Comparison of ENCODE assay signal across 20 cellular contexts in the genomic region with DNA sequence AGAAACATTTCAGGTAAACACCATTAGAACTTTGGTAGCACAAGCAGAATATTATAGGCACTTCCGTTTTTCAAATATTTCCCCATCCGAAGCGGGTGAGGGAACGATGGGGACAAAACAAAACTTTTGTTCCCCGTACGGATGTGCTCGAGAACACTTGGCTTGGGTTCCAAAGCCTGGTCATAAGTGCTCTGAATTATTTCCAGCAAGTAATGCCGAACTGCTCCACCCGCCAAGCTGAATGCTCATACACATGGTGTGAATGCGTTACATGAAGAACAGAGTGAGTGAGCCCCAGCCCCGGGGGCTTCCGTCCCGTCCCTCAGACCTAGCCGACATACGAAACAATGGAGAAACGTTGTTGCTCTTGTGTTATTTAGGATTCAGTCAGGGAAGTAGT.
DNase-seq lines count a peak whose midpoint lies in the region; ATAC-seq, FAIRE-seq and TF ChIP-seq lines count a peak whose summit lies in the region.
"Had no signal": no experiment of that assay in that cellular context is flagged by ENCODE, and none has a peak within 500 bp of the region (broad histone marks: within the 10 kb centered on the region; RNA-seq: fewer than 3 reads in every experiment).

No MANE protein-coding gene starts in this region.

- H3K4me3 ChIP-seq in MG63 = peak overlapping the region; percentile 31
- H3K4me3 ChIP-seq in astrocyte (ENCODE audit: insufficient read depth, low read depth, low read length) = peak overlapping the region; percentile 60
- H3K4me3 ChIP-seq in left ventricle myocardium inferior = peak overlapping the region; percentile 56
- H3K4me3 ChIP-seq in smooth muscle cell = no peak overlapping the region
- no peak overlapping the region for H3K4me3 ChIP-seq in naive thymus-derived CD4-positive, alpha-beta T cell (ENCODE audit: low read length)
- H3K4me3 ChIP-seq: GM12878, SJSA1, testis had no signal

- no peaks in the 10 kb centered on the region for H3K36me3 Mint-ChIP-seq in astrocyte (ENCODE audit: low read depth, unreplicated experiment)
- H3K36me3 Mint-ChIP-seq in effector memory CD8-positive, alpha-beta T cell (ENCODE audit: insufficient read depth) = no peaks in the 10 kb centered on the region
- H3K36me3 Mint-ChIP-seq in naive thymus-derived CD4-positive, alpha-beta T cell = no peaks in the 10 kb centered on the region

- H3K27ac ChIP-seq in astrocyte (ENCODE audit: low read depth, low read length) (no peak overlapping the region), left ventricle myocardium inferior (replicated peaks) (peak overlapping the region; percentile 85), smooth muscle cell (ENCODE audit: low read depth) (no peak overlapping the region)
- H3K27ac ChIP-seq in naive thymus-derived CD4-positive, alpha-beta T cell (ENCODE audit: low read depth, low read length) = no peak overlapping the region
- H3K27ac ChIP-seq: neutrophil, SJSA1, testis had no signal

- POLR2A ChIA-PET in naive thymus-derived CD4-positive, alpha-beta T cell (lab: Charles Lee) = no interaction called here

- H3F3A ChIP-seq in smooth muscle cell (ENCODE audit: low read depth) = no peaks in the 10 kb centered on the region

- no peak for ATAC-seq in effector memory CD8-positive, alpha-beta T cell (replicated peaks)
- ATAC-seq in naive thymus-derived CD4-positive, alpha-beta T cell = no peak
- ATAC-seq in GM21737 (IDR thresholded peaks at IDR 0.05; ENCODE audit: unreplicated experiment) = no peak
- ATAC-seq: GM12878 had no signal

- H2AFZ ChIP-seq in astrocyte (ENCODE audit: low read depth, low read length) (peak overlapping the region; percentile 64), smooth muscle cell (ENCODE audit: low read depth) (no peak overlapping the region)

- no peak overlapping the region for H3K27ac Mint-ChIP-seq in astrocyte (ENCODE audit: unreplicated experiment)
- H3K27ac Mint-ChIP-seq in effector memory CD8-positive, alpha-beta T cell = no peak overlapping the region
- H3K27ac Mint-ChIP-seq in naive thymus-derived CD4-positive, alpha-beta T cell = peak overlapping the region in 1 of 9 donors; percentile 32
- H3K27ac Mint-ChIP-seq: B cell; dendritic cell treated with granulocyte-macrophage colony-stimulating factor and Interleukin-4, amounts not matched to agents 40 ng/mL and 50 ng/mL, for 4 days had no signal

- H3K36me3 ChIP-seq in MG63 = no peaks in the 10 kb centered on the region
- H3K36me3 ChIP-seq in astrocyte (ENCODE audit: insufficient read depth, low read length) = no peaks in the 10 kb centered on the region
- no peaks in the 10 kb centered on the region for H3K36me3 ChIP-seq in left ventricle myocardium inferior
- no peaks in the 10 kb centered on the region for H3K36me3 ChIP-seq in smooth muscle cell (ENCODE audit: low read depth)
- H3K36me3 ChIP-seq in naive thymus-derived CD4-positive, alpha-beta T cell (ENCODE audit: control insufficient read depth in 2 of 3, insufficient read depth in 3 of 3, low read length in 3 of 3) = no peaks in the 10 kb centered on the region
- H3K36me3 ChIP-seq: neutrophil, SJSA1 had no signal

- DNase-seq in MG63 (peak; percentile 21), astrocyte (ENCODE audit: low read depth) (peak; percentile 2), left ventricle myocardium inferior (peak; percentile 18), smooth muscle cell (lab: John Stamatoyannopoulos, UW; ENCODE audit: unreplicated experiment) (no peak)
- no peak for DNase-seq in effector memory CD8-positive, alpha-beta T cell
- DNase-seq in central memory CD4-positive, alpha-beta T cell = no peak
- no peak for DNase-seq in naive thymus-derived CD4-positive, alpha-beta T cell
- DNase-seq: activated gamma-delta T cell treated with Interleukin-2 at 50 U/mL for 16 hours; NCI-H2029 treated with DMSO at 0.1 percent for 48 hours; NCI-H510A; stimulated activated CD4-positive, alpha-beta T cell treated with anti-CD3 and anti-CD28 coated beads, Interleukin-4, amount 100 ng/mL, for 1 hour; T-helper 9 cell; testis had no signal

- H3K79me2 ChIP-seq in astrocyte (ENCODE audit: insufficient read depth, low read length) (no peaks in the 10 kb centered on the region), smooth muscle cell (ENCODE audit: low read depth) (no peaks in the 10 kb centered on the region)

- H3K9ac ChIP-seq in astrocyte (ENCODE audit: low read length) = peak overlapping the region; percentile 45
- no peak overlapping the region for H3K9ac ChIP-seq in smooth muscle cell (ENCODE audit: low read depth)

- intact Hi-C loops in left ventricle myocardium inferior (cut with micrococcal nuclease) = no loop called here
- intact Hi-C loops in naive thymus-derived CD4-positive, alpha-beta T cell (cut with micrococcal nuclease) = no loop called here

- no peaks in the 10 kb centered on the region for H3K4me1 ChIP-seq in astrocyte (ENCODE audit: insufficient read depth, low read length)
- H3K4me1 ChIP-seq in left ventricle myocardium inferior = peaks cover 13% of the 10 kb centered on the region
- no peaks in the 10 kb centered on the region for H3K4me1 ChIP-seq in smooth muscle cell (ENCODE audit: low read depth)
- no peaks in the 10 kb centered on the region for H3K4me1 ChIP-seq in naive thymus-derived CD4-positive, alpha-beta T cell (ENCODE audit: control insufficient read depth in 2 of 2, insufficient read depth in 2 of 2, low read length in 2 of 2)
- H3K4me1 ChIP-seq: SJSA1, testis had no signal

- FAIRE-seq in astrocyte (lab: Jason Lieb, UNC) = no peak
- FAIRE-seq: G401.6, GM12878 had no signal

- 92% methylated on average over 16 of the region's 16 CpGs for WGBS in smooth muscle cell (ENCODE audit: low lambda C conversion rate)

- H3K4me2 ChIP-seq in astrocyte (ENCODE audit: low read length) = peak overlapping the region; percentile 83
- H3K4me2 ChIP-seq in smooth muscle cell = peak overlapping the region; percentile 81

- H3K4me3 Mint-ChIP-seq in astrocyte (ENCODE audit: unreplicated experiment) = no peak overlapping the region
- no peak overlapping the region for H3K4me3 Mint-ChIP-seq in effector memory CD8-positive, alpha-beta T cell
- no peak overlapping the region for H3K4me3 Mint-ChIP-seq in naive thymus-derived CD4-positive, alpha-beta T cell
- H3K4me3 Mint-ChIP-seq: B cell; dendritic cell treated with granulocyte-macrophage colony-stimulating factor and Interleukin-4, amounts not matched to agents 40 ng/mL and 50 ng/mL, for 4 days had no signal

- CTCF ChIA-PET in naive thymus-derived CD4-positive, alpha-beta T cell (lab: Charles Lee) = no interaction called here

- H3K9me3 ChIP-seq in MG63 (no peaks in the 10 kb centered on the region), astrocyte (ENCODE audit: insufficient read depth, low read depth, low read length) (no peaks in the 10 kb centered on the region), left ventricle myocardium inferior (replicated peaks) (no peaks in the 10 kb centered on the region), smooth muscle cell (replicated peaks; ENCODE audit: low read depth) (no peaks in the 10 kb centered on the region)
- H3K9me3 ChIP-seq in naive thymus-derived CD4-positive, alpha-beta T cell (ENCODE audit: control insufficient read depth in 2 of 3, low read length in 3 of 3) = no peaks in the 10 kb centered on the region
- H3K9me3 ChIP-seq: neutrophil, testis had no signal

- no peak for TF ChIP-seq CTCF in astrocyte (IDR thresholded peaks at IDR 0.05; ENCODE audit: insufficient read depth, low read depth, low read length)
- TF ChIP-seq CTCF in left ventricle myocardium inferior (IDR thresholded peaks at IDR 0.05; ENCODE audit: borderline replicate concordance) = no peak
- no peak for TF ChIP-seq CTCF in smooth muscle cell (IDR thresholded peaks at IDR 0.05; ENCODE audit: borderline replicate concordance, insufficient read depth, poor library complexity, severe bottlenecking)

- H3K9me3 Mint-ChIP-seq in astrocyte (ENCODE audit: unreplicated experiment) = no peaks in the 10 kb centered on the region
- peaks cover 2 to 23% of the 10 kb centered on the region in 2 donors for H3K9me3 Mint-ChIP-seq in effector memory CD8-positive, alpha-beta T cell
- H3K9me3 Mint-ChIP-seq in naive thymus-derived CD4-positive, alpha-beta T cell = peaks cover 0 to 8% (median 0%) of the 10 kb centered on the region in 11 donors

- H4K20me1 ChIP-seq in astrocyte (ENCODE audit: insufficient read depth, low read length) (no peaks in the 10 kb centered on the region), smooth muscle cell (ENCODE audit: low read depth) (no peaks in the 10 kb centered on the region)

- H3K27me3 ChIP-seq in MG63 (no peaks in the 10 kb centered on the region), astrocyte (ENCODE audit: insufficient read depth, low read length) (no peaks in the 10 kb centered on the region), left ventricle myocardium inferior (ENCODE audit: low read depth) (no peaks in the 10 kb centered on the region), smooth muscle cell (ENCODE audit: low read depth) (no peaks in the 10 kb centered on the region)
- H3K27me3 ChIP-seq in naive thymus-derived CD4-positive, alpha-beta T cell (ENCODE audit: control insufficient read depth in 2 of 2, insufficient read depth in 2 of 2, low read length in 2 of 2) = no peaks in the 10 kb centered on the region
- H3K27me3 ChIP-seq: neutrophil, SJSA1, testis had no signal

- peaks cover 4% of the 10 kb centered on the region for H3K4me1 Mint-ChIP-seq in astrocyte (ENCODE audit: low read depth, unreplicated experiment)
- H3K4me1 Mint-ChIP-seq in effector memory CD8-positive, alpha-beta T cell (ENCODE audit: low read depth in 2 of 2) = no peaks in the 10 kb centered on the region
- H3K4me1 Mint-ChIP-seq in naive thymus-derived CD4-positive, alpha-beta T cell = no peaks in the 10 kb centered on the region
- H3K4me1 Mint-ChIP-seq: B cell had no signal

- H3K27me3 Mint-ChIP-seq in astrocyte (ENCODE audit: low read depth, unreplicated experiment) = no peaks in the 10 kb centered on the region
- H3K27me3 Mint-ChIP-seq in effector memory CD8-positive, alpha-beta T cell = no peaks in the 10 kb centered on the region
- H3K27me3 Mint-ChIP-seq in naive thymus-derived CD4-positive, alpha-beta T cell = peaks cover 0 to 4% (median 0%) of the 10 kb centered on the region in 5 donors
- H3K27me3 Mint-ChIP-seq: B cell had no signal

Comparison
In these comparisons a context has a peak if more than half of its experiments do, and no peak if none do; other contexts are left out.
1. DNase-seq: peak in MG63 (single experiment), astrocyte (single experiment) and left ventricle myocardium inferior (single experiment); none in smooth muscle cell (single experiment), effector memory CD8-positive, alpha-beta T cell (0 of 3), central memory CD4-positive, alpha-beta T cell (single experiment) and naive thymus-derived CD4-positive, alpha-beta T cell (0 of 9).
2. H3K4me3 ChIP-seq: peak in MG63 (single experiment), astrocyte (single experiment) and left ventricle myocardium inferior (single experiment); none in smooth muscle cell (single experiment) and naive thymus-derived CD4-positive, alpha-beta T cell (single experiment).